Comparison of ENCODE assay signal across 1 cellular context in genomic region chr1:10398734-10399486, GRCh38.
TF ChIP-seq lines count a peak whose summit lies in the region.

Gene PGD (plus strand): TSS chr1:10399064. CDS start chr1:10399118, 54 bp downstream.

TF ChIP-seq in HCT116, 20 proteins besides CTCF, POLR2A, EP300 and RAD21 (continued from another document):
- TF ChIP-seq ELF1 (IDR thresholded peaks at IDR 0.05; ENCODE audit: borderline replicate concordance, low read depth) (no peak), EZH2 (IDR thresholded peaks at IDR 0.05) (no peak), JUND (IDR thresholded peaks at IDR 0.05) (no peak), ZNF274 (IDR thresholded peaks at IDR 0.05; ENCODE audit: low read depth, low read length) (no peak), CEBPB (IDR thresholded peaks at IDR 0.05; ENCODE audit: low read depth) (no peak), SIN3A (IDR thresholded peaks at IDR 0.05; ENCODE audit: low read depth) (peak; percentile 69), POLR2AphosphoS5 (IDR thresholded peaks at IDR 0.05; ENCODE audit: low read depth, low read length) (peak; percentile 81), TCF7L2 (IDR thresholded peaks at IDR 0.05; ENCODE audit: borderline replicate concordance, extremely low read depth, insufficient read depth, insufficient read length) (no peak), ZFX (IDR thresholded peaks at IDR 0.05) (peak; percentile 84; the same call in 1 of the 2 replicates), CBX3 (IDR thresholded peaks at IDR 0.05; ENCODE audit: low read depth) (peak; percentile 24; the same call in 1 of the 2 replicates)
